ENCODE assay signal across 8 cellular contexts in genomic region chr3:171459942-171460225, GRCh38. TPM values are rescaled to one million over a fixed set of nuclear protein-coding genes. Genes with fewer than 3 reads are reported as not detected.
DNase-seq lines count a peak whose midpoint lies in the region; ATAC-seq and TF ChIP-seq lines count a peak whose summit lies in the region.

No MANE protein-coding gene starts in this region.

- H3K9me3 ChIP-seq in esophagus muscularis mucosa: no peaks in the 10 kb centered on the region

- intact Hi-C loops in esophagus muscularis mucosa (cut with DNase I): loop anchor here (5.0 to 10.0 kb wide), 6 partner anchors 102 to 495 kb away; no protein-coding TSS in a partner anchor

- no peak for TF ChIP-seq EP300 in esophagus muscularis mucosa (IDR thresholded peaks at IDR 0.05)

- POLR2A ChIA-PET in RWPE1 (lab: Yijun Ruan, JAX; ENCODE audit: low non-redundant PET): interaction anchor here (0.6 kb wide), 1 partner anchor 552 kb away, joined by 3 read pairs; no protein-coding TSS in a partner anchor

- H3K27ac ChIP-seq in RWPE1: no peak overlapping the region
- H3K27ac ChIP-seq in esophagus muscularis mucosa (replicated peaks in 1 of 4): peak overlapping the region; percentile 79 to 89 (median 88)

- H3K4me1 ChIP-seq in esophagus muscularis mucosa: peaks cover 12 to 52% (median 49%) of the 10 kb centered on the region in 4 donors

- no peaks in the 10 kb centered on the region for H3K27me3 ChIP-seq in esophagus muscularis mucosa

- TF ChIP-seq POLR2A in esophagus muscularis mucosa (IDR thresholded peaks at IDR 0.05; ENCODE audit: low read depth): no peak

- 0% methylated on average over 16 of the region's 20 CpGs for WGBS in esophagus muscularis mucosa

- TF ChIP-seq CTCF in RWPE1 (conservative IDR thresholded peaks at IDR 0.05; ENCODE audit: low read depth): no peak
- TF ChIP-seq CTCF in esophagus muscularis mucosa (IDR thresholded peaks at IDR 0.05): no peak
- no peak for TF ChIP-seq CTCF in omental fat pad (IDR thresholded peaks at IDR 0.05)

- ATAC-seq in omental fat pad (ENCODE audit: low FRiP score): peak; percentile 42

- no peaks in the 10 kb centered on the region for H3K36me3 ChIP-seq in esophagus muscularis mucosa

- H3K4me3 ChIP-seq in esophagus muscularis mucosa: peak overlapping the region; percentile 61 to 95 (median 88)

- CTCF ChIA-PET in RWPE1 (lab: Yijun Ruan, JAX): interaction anchor here (0.6 to 1.6 kb wide), 3 partner anchors 13 to 272 kb away, joined by 3 to 6 read pairs (median 5); no protein-coding TSS in a partner anchor

- DNase-seq in NCI-H1092 treated with DMSO at 0.1 percent for 48 hours (lab: John Stamatoyannopoulos, UW) (peak; percentile 60), NCI-H1092 (lab: John Stamatoyannopoulos, UW) (no peak), RWPE1 (ENCODE audit: low spot score) (peak; percentile 23), esophagus muscularis mucosa (ENCODE audit: extremely low spot score) (no peak), omental fat pad (ENCODE audit: low spot score) (no peak), NCI-H226 (no peak), COLO668 (lab: John Stamatoyannopoulos, UW; ENCODE audit: unreplicated experiment) (no peak), NCI-H2171 treated with DMSO at 0.1 percent for 48 hours (lab: John Stamatoyannopoulos, UW) (no peak)

RNA-seq across cellular contexts. Expression of gene TNIK, which starts 0.3 kb away (rescaled TPM):
- total RNA-seq in esophagus muscularis mucosa (10 to 100 TPM; 30.3 to 39.0 (median 36.8) TPM), omental fat pad (10 to 100 TPM in 1 of 4 donors, 1 to 10 TPM in 3; 3.9 to 12.8 (median 6.5) TPM)

Comparison
In these comparisons a context has a peak if more than half of its experiments do, and no peak if none do; other contexts are left out.
1. DNase-seq: peak in NCI-H1092 treated with DMSO at 0.1 percent for 48 hours (single experiment) and RWPE1 (single experiment); none in NCI-H1092 (single experiment), esophagus muscularis mucosa (single experiment), omental fat pad (single experiment), NCI-H226 (single experiment), COLO668 (single experiment) and NCI-H2171 treated with DMSO at 0.1 percent for 48 hours (single experiment).